Comparison of ENCODE assay signal across 8 cellular contexts in the genomic region with DNA sequence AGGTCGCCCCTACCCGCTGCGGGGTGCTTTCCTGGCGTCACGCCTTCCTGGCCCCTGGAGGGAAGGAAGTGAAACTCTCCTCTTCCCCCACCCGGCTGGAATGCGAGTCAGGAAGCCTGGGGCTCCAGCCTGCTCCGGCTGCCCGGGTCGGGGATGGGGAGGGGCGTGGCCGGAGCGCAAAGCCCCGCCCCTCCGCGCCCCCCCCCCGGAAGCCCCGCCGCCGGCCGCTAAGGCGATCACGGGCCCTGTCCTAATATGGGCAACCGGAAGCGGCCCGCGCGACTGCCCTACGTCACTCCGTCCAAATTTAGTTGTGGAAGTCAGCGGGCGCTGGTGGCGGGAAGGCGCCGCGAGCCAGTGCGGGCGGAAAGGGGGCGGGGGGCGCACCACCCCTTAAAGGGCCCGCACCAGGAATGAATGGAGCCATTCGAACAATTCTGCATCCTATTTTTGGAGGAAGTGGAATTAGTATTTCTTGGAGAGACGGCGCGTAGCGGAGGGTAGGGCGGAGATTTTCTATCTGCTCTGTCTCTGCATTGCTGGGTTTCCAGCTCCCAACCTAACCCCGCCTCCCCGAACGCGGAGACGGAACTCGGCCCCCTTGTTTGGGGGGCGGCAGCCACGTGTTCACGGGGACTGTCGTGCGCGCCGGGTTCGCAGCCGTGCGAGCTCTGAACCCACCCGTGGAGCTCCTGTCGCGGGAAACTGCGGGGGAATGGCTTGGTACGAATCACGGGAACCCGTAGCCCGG. TPM values are rescaled to one million over a fixed set of nuclear protein-coding genes. Genes with fewer than 3 reads are reported as not detected.
DNase-seq lines count a peak whose midpoint lies in the region; ATAC-seq and TF ChIP-seq lines count a peak whose summit lies in the region.

No MANE protein-coding gene starts in this region.

- TF ChIP-seq CTCF in chondrocyte (IDR thresholded peaks at IDR 0.05): peak; percentile 54

- ATAC-seq in GM19035 (IDR thresholded peaks at IDR 0.05; ENCODE audit: unreplicated experiment) (peak; percentile 43), HG03442 (IDR thresholded peaks at IDR 0.05; ENCODE audit: unreplicated experiment) (peak; percentile 38)

- no peaks in the 10 kb centered on the region for H3K27me3 Mint-ChIP-seq in chondrocyte (ENCODE audit: low read depth)

- H3K36me3 Mint-ChIP-seq in chondrocyte (ENCODE audit: low read depth): peaks cover 6% of the 10 kb centered on the region

- peak; percentile 97 for DNase-seq in AG08396 (ENCODE audit: low spot score)
- DNase-seq in NCI-H524 treated with DMSO at 0.1 percent for 48 hours (lab: John Stamatoyannopoulos, UW): peak; percentile 86
- peak; percentile 94 to 95 for DNase-seq in activated CD4-positive, alpha-beta T cell treated with anti-CD3 and anti-CD28 coated beads for 4 hours
- DNase-seq in chondrocyte (ENCODE audit: low spot score): no peak
- DNase-seq in kidney tubule cell (ENCODE audit: low spot score): peak; percentile 98
- DNase-seq in stimulated activated CD4-positive, alpha-beta T cell treated with anti-CD3 and anti-CD28 coated beads, Interleukin-15, amount 100 ng/mL, for 48 hours (ENCODE audit: low read depth in 2 of 2): peak; percentile 92 to 95

- H3K27ac Mint-ChIP-seq in chondrocyte (ENCODE audit: unreplicated experiment): peak overlapping the region; percentile 99

- H3K9me3 Mint-ChIP-seq in chondrocyte (ENCODE audit: low read depth): no peaks in the 10 kb centered on the region

- peaks cover 30% of the 10 kb centered on the region for H3K4me1 Mint-ChIP-seq in chondrocyte (ENCODE audit: low read depth)

- peak overlapping the region; percentile 99 for H3K4me3 Mint-ChIP-seq in chondrocyte (ENCODE audit: unreplicated experiment)

RNA-seq across cellular contexts. Expression of a gene that starts 1.6 kb away (rescaled TPM):
- total RNA-seq in chondrocyte: 38.4 to 67.1 TPM (median 58.5 TPM) in 3 replicates

RNA-seq across cellular contexts. Expression of a gene that starts 1.6 kb away (rescaled TPM):
- 42.9 to 53.0 TPM (median 45.6 TPM) in 3 replicates for total RNA-seq in chondrocyte

RNA-seq across cellular contexts. Expression of a gene that starts 33.7 kb away (rescaled TPM):
- 45.2 to 49.5 TPM (median 47.3 TPM) in 3 replicates for total RNA-seq in chondrocyte

RNA-seq across cellular contexts. Expression of a gene that starts 35.2 kb away (rescaled TPM):
- 25.4 to 35.8 TPM (median 28.9 TPM) in 3 replicates for total RNA-seq in chondrocyte

RNA-seq across cellular contexts. Expression of a gene that starts 49.1 kb away (rescaled TPM):
- 0.38 to 0.47 TPM in 2 of 3 replicates, not detected in the other for total RNA-seq in chondrocyte
